Comparison of ENCODE assay signal across 8 cellular contexts in the genomic region with DNA sequence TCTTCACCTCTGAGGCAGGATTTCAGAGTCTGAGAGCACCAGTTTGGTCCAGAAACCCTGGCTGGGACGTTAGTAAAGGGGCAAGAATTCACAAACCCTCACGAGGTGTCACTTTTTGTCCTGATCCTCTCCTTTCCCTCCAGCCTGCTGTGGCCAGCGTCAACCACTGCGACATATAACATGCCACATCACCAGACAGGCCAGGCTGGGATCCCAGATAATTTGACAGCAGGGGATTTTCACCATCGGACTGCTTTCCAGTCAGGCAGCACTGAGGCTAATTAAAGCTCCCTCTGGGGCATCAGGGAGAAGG. TPM values are rescaled to one million over a fixed set of nuclear protein-coding genes. Genes with fewer than 3 reads are reported as not detected.
DNase-seq lines count a peak whose midpoint lies in the region; ATAC-seq and TF ChIP-seq lines count a peak whose summit lies in the region.

No MANE protein-coding gene starts in this region.

- H3K18ac ChIP-seq in H9 (ENCODE audit: insufficient read length, low read depth, low read length), result peak overlapping the region; percentile 62

- no peaks in the 10 kb centered on the region for H3K79me2 ChIP-seq in H9 (ENCODE audit: insufficient read depth, low read length)

- H4K5ac ChIP-seq in H9 (ENCODE audit: insufficient read length, low read depth, low read length), result peak overlapping the region; percentile 88

- H3K4me3 Mint-ChIP-seq in H9, result peak overlapping the region; percentile 77 to 81
- H3K4me3 Mint-ChIP-seq in activated CD8-positive, alpha-beta T cell treated with anti-CD3 and anti-CD28 coated beads for 36 hours, result peak overlapping the region; percentile 67

- H2BK120ac ChIP-seq in H9 (ENCODE audit: low read depth, low read length, poor library complexity, severe bottlenecking), result no peak overlapping the region

- no peak for TF ChIP-seq POLR2A in sigmoid colon (IDR thresholded peaks at IDR 0.05)

- no peaks in the 10 kb centered on the region for H4K20me1 ChIP-seq in H9 (ENCODE audit: control insufficient read depth, insufficient read depth, insufficient read length)

- TF ChIP-seq CTCF in H9 (conservative IDR thresholded peaks at IDR 0.05) (no peak), heart right ventricle (IDR thresholded peaks at IDR 0.05) (no peak), sigmoid colon (IDR thresholded peaks at IDR 0.05) (no peak)
- no peak for TF ChIP-seq CTCF in activated CD8-positive, alpha-beta T cell treated with anti-CD3 and anti-CD28 coated beads for 36 hours (IDR thresholded peaks at IDR 0.05)

- CTCF ChIA-PET in activated CD8-positive, alpha-beta T cell treated with anti-CD3 and anti-CD28 coated beads for 36 hours (lab: Charles Lee), result interaction anchor here (0.7 to 3.7 kb wide), 98 partner anchors 9 to 759 kb away, joined by 3 to 94 read pairs (median 6); a partner anchor contains a TSS

- H2BK20ac ChIP-seq in H9 (ENCODE audit: low read depth, low read length, poor library complexity, severe bottlenecking), result no peak overlapping the region

- H3K27me3 ChIP-seq in H9 (ENCODE audit: insufficient read depth, low read length) (no peaks in the 10 kb centered on the region), heart right ventricle (no peaks in the 10 kb centered on the region), sigmoid colon (no peaks in the 10 kb centered on the region)

- intact Hi-C loops in activated CD8-positive, alpha-beta T cell treated with anti-CD3 and anti-CD28 coated beads for 36 hours (cut with micrococcal nuclease), result no loop called here
- intact Hi-C loops in heart right ventricle (cut with DNase I), result loop anchor here in 9 of 10 donors (1.0 to 10.0 kb wide), 9 partner anchors 36 to 438 kb away; a partner anchor contains a TSS
- intact Hi-C loops in sigmoid colon (cut with DNase I), result loop anchor here (1.0 to 5.0 kb wide), 3 partner anchors 37 to 228 kb away; a partner anchor contains a TSS

- no CpG with 5 or more reads among the region's 5 CpGs for WGBS in H9 (ENCODE audit: extremely low coverage, insufficient read length, low lambda C conversion rate)
- 5 to 7% methylated on average over 5 of the region's 5 CpGs for whole genome bisulfite sequencing in heart right ventricle, 2 donors
- WGBS in sigmoid colon, 2 donors, result 7 to 28% methylated on average over 5 of the region's 5 CpGs

- H3K9me3 ChIP-seq in H9 (ENCODE audit: control insufficient read depth, low read depth, low read length), result no peaks in the 10 kb centered on the region
- H3K9me3 ChIP-seq in heart right ventricle, result no peaks in the 10 kb centered on the region
- no peaks in the 10 kb centered on the region for H3K9me3 ChIP-seq in sigmoid colon

- H3K36me3 Mint-ChIP-seq in H9 (ENCODE audit: insufficient read depth in 1 of 3, low read depth in 3 of 3), result no peaks in the 10 kb centered on the region
- no peaks in the 10 kb centered on the region for H3K36me3 Mint-ChIP-seq in activated CD8-positive, alpha-beta T cell treated with anti-CD3 and anti-CD28 coated beads for 36 hours (ENCODE audit: low read depth)

- peaks cover 6% of the 10 kb centered on the region for H3K23me2 ChIP-seq in H9 (ENCODE audit: insufficient read length, low read depth, low read length, poor library complexity, severe bottlenecking)

- H3K9ac ChIP-seq in H9 (ENCODE audit: extremely low read depth, insufficient read length, low read length), result peak overlapping the region; percentile 68

- 0 out of 2 replicates have a peak overlapping the region, but pooled peaks have one; percentile 71 for H2BK15ac ChIP-seq in H9 (ENCODE audit: low read depth, low read length)

- H3K27me3 Mint-ChIP-seq in H9 (ENCODE audit: low read depth), result peaks cover 7% of the 10 kb centered on the region
- peaks cover 1% of the 10 kb centered on the region for H3K27me3 Mint-ChIP-seq in activated CD8-positive, alpha-beta T cell treated with anti-CD3 and anti-CD28 coated beads for 36 hours

- peaks cover 8 to 12% of the 10 kb centered on the region in 2 experiments; a peak in 3 of 4 replicates for H3K4me1 Mint-ChIP-seq in H9
- H3K4me1 Mint-ChIP-seq in activated CD8-positive, alpha-beta T cell treated with anti-CD3 and anti-CD28 coated beads for 36 hours (ENCODE audit: low read depth), result peaks cover 8% of the 10 kb centered on the region

- no peaks in the 10 kb centered on the region for H3K79me1 ChIP-seq in H9 (ENCODE audit: insufficient read depth, low read depth, low read length, poor library complexity, severe bottlenecking)

- TF ChIP-seq EP300 in sigmoid colon (IDR thresholded peaks at IDR 0.05), result no peak

- H2BK5ac ChIP-seq in H9 (ENCODE audit: insufficient read length, low read length), result no peak overlapping the region

- no peak overlapping the region for H3K4ac ChIP-seq in H9 (ENCODE audit: low read depth, low read length)

- H2BK12ac ChIP-seq in H9 (ENCODE audit: insufficient read length, low read depth, low read length), result no peak overlapping the region

- no peak overlapping the region for H3K23ac ChIP-seq in H9 (ENCODE audit: insufficient read length, low read depth, low read length)

- peak; percentile 9 for ATAC-seq in activated CD8-positive, alpha-beta T cell treated with anti-CD3 and anti-CD28 coated beads for 36 hours
- ATAC-seq in heart right ventricle (peak in 6 of 8 donors; percentile 57 to 69 (median 67)), GM18520 (IDR thresholded peaks at IDR 0.05; ENCODE audit: unreplicated experiment) (no peak)

- POLR2A ChIA-PET in activated CD8-positive, alpha-beta T cell treated with anti-CD3 and anti-CD28 coated beads for 36 hours (lab: Charles Lee), result interaction anchor here (0.6 to 1.3 kb wide), 5 partner anchors 79 to 438 kb away, joined by 3 to 4 read pairs (median 3); a partner anchor contains a TSS

- H3K4me2 ChIP-seq in H9 (ENCODE audit: insufficient read depth, insufficient read length, low read length), result peak overlapping the region; percentile 97

- H3K4me1 ChIP-seq in H9 (ENCODE audit: insufficient read depth, low read length) (no peaks in the 10 kb centered on the region), heart right ventricle (peaks cover 0 to 19% (median 7%) of the 10 kb centered on the region in 9 donors), sigmoid colon (peaks cover 0 to 20% (median 16%) of the 10 kb centered on the region in 4 donors)

- peak overlapping the region; percentile 72 for H4K8ac ChIP-seq in H9 (replicated peaks; ENCODE audit: insufficient read length, low read depth, low read length)

- peak overlapping the region; percentile 98 for H2AFZ ChIP-seq in H9 (ENCODE audit: low read length)

- peak overlapping the region; percentile 95 for H3K14ac ChIP-seq in H9 (ENCODE audit: insufficient read depth, low read length)

- H3K27ac ChIP-seq in H9 (ENCODE audit: insufficient read length, low read depth, low read length) (no peak overlapping the region), heart right ventricle (peak overlapping the region; percentile 66 to 93 (median 86)), sigmoid colon (peak overlapping the region; percentile 83 to 95 (median 85))

- no peak for DNase-seq in H9
- peak; percentile 10 for DNase-seq in activated CD8-positive, alpha-beta T cell treated with anti-CD3 and anti-CD28 coated beads for 36 hours
- no peak for DNase-seq in heart right ventricle
- DNase-seq in sigmoid colon, result no peak
- no peak for DNase-seq in NOMO-1 treated with dmso at 0.1 percent for 144 hours (lab: John Stamatoyannopoulos, UW; ENCODE audit: unreplicated experiment)
- no peak for DNase-seq in stimulated activated naive CD4-positive, alpha-beta T cell (lab: John Stamatoyannopoulos, UW)
- no peak for DNase-seq in inferior parietal cortex (ENCODE audit: extremely low spot score)

- H3K4me3 ChIP-seq in heart right ventricle (peak overlapping the region; percentile 30 to 73 (median 57)), sigmoid colon (peak overlapping the region; percentile 21 to 59 (median 48))

- H3K36me3 ChIP-seq in heart right ventricle, result no peaks in the 10 kb centered on the region
- H3K36me3 ChIP-seq in sigmoid colon, result no peaks in the 10 kb centered on the region

- peak overlapping the region; percentile 75 to 97 (median 96); a peak in 4 of 7 replicates for H3K27ac Mint-ChIP-seq in H9
- H3K27ac Mint-ChIP-seq in activated CD8-positive, alpha-beta T cell treated with anti-CD3 and anti-CD28 coated beads for 36 hours, result peak overlapping the region; percentile 48

- H3K9me3 Mint-ChIP-seq in H9, result peaks cover 0 to 4% of the 10 kb centered on the region in 2 experiments; a peak in 2 of 5 replicates
- no peaks in the 10 kb centered on the region for H3K9me3 Mint-ChIP-seq in activated CD8-positive, alpha-beta T cell treated with anti-CD3 and anti-CD28 coated beads for 36 hours

- no peak overlapping the region for H2AK5ac ChIP-seq in H9 (ENCODE audit: insufficient read length, low read length)

- no peak overlapping the region for H4K91ac ChIP-seq in H9 (ENCODE audit: insufficient read length, low read depth, low read length)

- H3K56ac ChIP-seq in H9 (ENCODE audit: insufficient read length, low read depth, low read length), result no peak overlapping the region

- H3T11ph ChIP-seq in H9 (ENCODE audit: low read length), result no peak overlapping the region

RNA-seq across cellular contexts. Expression of a gene that starts 36.8 kb away (rescaled TPM):
- total RNA-seq in H9 (2021) (82.3 and 84.7 TPM in 2 replicates), heart right ventricle (100 to 1,000 TPM in 4 of 10 donors, 10 to 100 TPM in 6; 68.3 to 105 (median 95.0) TPM), sigmoid colon (100 to 1,000 TPM; 138 to 164 (median 148) TPM)
- total RNA-seq in activated CD8-positive, alpha-beta T cell treated with anti-CD3 and anti-CD28 coated beads for 36 hours, result 1 to 10 TPM; 3.1 to 3.3 TPM
- polyA plus RNA-seq in heart right ventricle (10 to 100 TPM; 18.0 to 36.0 TPM), sigmoid colon (10 to 100 TPM; 11.6 to 32.4 (median 15.6) TPM)

Comparison
In these comparisons a context has a peak if more than half of its experiments do, and no peak if none do; other contexts are left out.
1. RNA of a gene that starts 36.8 kb away (total RNA-seq): 138 to 164 TPM in sigmoid colon, 68.3 to 105 TPM in heart right ventricle and 82.3 to 84.7 TPM in H9; 3.1 to 3.3 TPM in activated CD8-positive, alpha-beta T cell treated with anti-CD3 and anti-CD28 coated beads for 36 hours; every median in the first group is over 10 times any median in the second.